ENCODE assay signal across 8 cellular contexts in the genomic region with DNA sequence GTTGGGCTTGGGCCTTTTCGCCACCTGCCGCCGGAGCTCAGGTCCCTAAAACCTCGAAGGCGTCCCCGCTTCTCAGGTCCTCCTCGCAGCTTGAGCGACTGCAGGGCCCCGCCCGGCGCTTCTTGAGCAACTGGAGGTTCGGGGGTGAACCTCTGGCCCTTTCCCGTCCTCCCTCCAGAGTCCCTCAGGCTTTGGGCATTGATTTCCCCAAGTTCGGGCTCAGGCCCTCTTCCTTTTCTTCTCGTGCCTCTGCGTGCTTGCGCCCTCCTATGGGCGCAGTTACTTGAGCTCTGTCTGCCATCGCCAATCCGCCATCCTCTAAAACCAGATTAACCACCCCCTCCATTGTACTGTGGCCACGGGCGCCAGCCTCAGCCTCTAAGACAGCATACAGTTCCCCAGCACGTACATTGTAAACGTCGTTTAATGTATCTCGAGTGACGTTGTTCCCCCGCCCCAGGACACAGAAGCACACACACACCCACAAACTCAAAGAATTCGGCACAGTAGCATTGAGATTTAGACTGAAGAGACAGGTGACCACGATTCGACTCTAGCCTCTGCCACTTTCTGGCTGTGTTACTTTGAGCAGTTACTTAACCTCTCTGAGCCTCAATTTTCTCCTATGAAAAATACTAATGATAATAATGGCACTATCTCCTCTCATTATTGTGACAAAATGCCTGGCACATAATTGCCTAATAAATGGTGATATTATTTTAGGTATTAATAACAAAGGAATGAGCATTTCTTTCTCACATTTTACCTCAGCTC. TPM values are rescaled to one million over a fixed set of nuclear protein-coding genes. Genes with fewer than 3 reads are reported as not detected.
DNase-seq lines count a peak whose midpoint lies in the region; TF ChIP-seq lines count a peak whose summit lies in the region.

No MANE protein-coding gene starts in this region.

- H3K27me3 ChIP-seq in MM.1S (replicated peaks; ENCODE audit: insufficient read depth, low read length), result no peaks in the 10 kb centered on the region

- no peaks in the 10 kb centered on the region for H3K9me2 ChIP-seq in MM.1S (replicated peaks; ENCODE audit: insufficient read depth, low read length)

- CTCF ChIA-PET in MCF 10A (lab: Yijun Ruan, JAX), result interaction anchor here (0.6 to 9.5 kb wide), 19 partner anchors 11 to 548 kb away, joined by 3 to 187 read pairs (median 4); partner anchors contain the start of gene MYOG

- peaks cover 30% of the 10 kb centered on the region for H3K4me1 Mint-ChIP-seq in MCF 10A (ENCODE audit: insufficient read depth, unreplicated experiment)

- DNase-seq in NCI-H1105 (lab: John Stamatoyannopoulos, UW), result peak; percentile 89
- no peak for DNase-seq in NCI-H1105 treated with DMSO at 0.1 percent for 48 hours (lab: John Stamatoyannopoulos, UW)
- DNase-seq in HCEC 1CT, result peak; percentile 55
- DNase-seq in MM.1S, result no peak
- DNase-seq in T-helper 2 cell, result peak; percentile 33 to 95 (median 74)
- peak; percentile 82 for DNase-seq in MCF 10A (ENCODE audit: unreplicated experiment)

- POLR2A ChIA-PET in MCF 10A (lab: Yijun Ruan, JAX), result interaction anchor here (0.6 to 9.5 kb wide), 19 partner anchors 9 to 843 kb away, joined by 3 to 238 read pairs (median 4); partner anchors contain the start of gene BTG2

- H4K20me1 ChIP-seq in MM.1S (ENCODE audit: insufficient read depth, low read length), result no peaks in the 10 kb centered on the region

- peaks cover 57% of the 10 kb centered on the region for H3F3A ChIP-seq in MM.1S (ENCODE audit: insufficient read depth, low read length)

- no peaks in the 10 kb centered on the region for H3K36me3 Mint-ChIP-seq in MCF 10A (ENCODE audit: insufficient read depth, unreplicated experiment)

- H3K9me3 Mint-ChIP-seq in MCF 10A (ENCODE audit: unreplicated experiment), result no peaks in the 10 kb centered on the region

- BruUV-seq in MCF 10A (replicated peaks; lab: Mats Ljungman, UMichigan), result no TSS peak

- peak overlapping the region; percentile 73 for H3K9ac ChIP-seq in MM.1S (ENCODE audit: low read length)

- peak overlapping the region; percentile 71 for H3K4me3 Mint-ChIP-seq in MCF 10A (ENCODE audit: unreplicated experiment)

- peaks cover 22% of the 10 kb centered on the region for H3K79me2 ChIP-seq in MM.1S (ENCODE audit: low read length)

- H3K4me2 ChIP-seq in MM.1S (ENCODE audit: low read depth, low read length), result peak overlapping the region; percentile 85

- peak overlapping the region; percentile 91 for H3K27ac ChIP-seq in MM.1S (ENCODE audit: low read length)
- peak overlapping the region; percentile 75 to 98 (median 92) for H3K27ac ChIP-seq in skin epidermis

- no peaks in the 10 kb centered on the region for H3K9me3 ChIP-seq in MM.1S (replicated peaks; ENCODE audit: insufficient read depth, low read length)
- no peaks in the 10 kb centered on the region for H3K9me3 ChIP-seq in iPS-18c (ENCODE audit: control insufficient read depth, insufficient read depth, low read length)

- intact Hi-C loops in MCF 10A (cut with micrococcal nuclease), result loop anchor here (1.0 to 5.0 kb wide), 3 partner anchors 21 to 291 kb away; no protein-coding TSS in a partner anchor

- TF ChIP-seq CTCF in MM.1S (IDR thresholded peaks at IDR 0.05; ENCODE audit: low read length) (peak; percentile 58), MCF 10A (IDR thresholded peaks at IDR 0.05; ENCODE audit: unreplicated experiment) (peak; percentile 62)

- H3K4me1 ChIP-seq in MM.1S (ENCODE audit: low read length), result peaks cover 61% of the 10 kb centered on the region

- peaks cover 13% of the 10 kb centered on the region for H3K27me3 Mint-ChIP-seq in MCF 10A (ENCODE audit: insufficient read depth, unreplicated experiment)

- peak overlapping the region; percentile 36 for H2AFZ ChIP-seq in MM.1S (ENCODE audit: low read length)

- H3K36me3 ChIP-seq in MM.1S (replicated peaks; ENCODE audit: insufficient read depth, low read length), result no peaks in the 10 kb centered on the region

- H3K4me3 ChIP-seq in MM.1S (ENCODE audit: low read length), result peak overlapping the region; percentile 52
- peak overlapping the region; percentile 53 for H3K4me3 ChIP-seq in iPS-18c (ENCODE audit: insufficient read depth, low read depth, low read length)
- H3K4me3 ChIP-seq in skin epidermis, result peak overlapping the region; percentile 18 to 46 (median 37)

- H3K27ac Mint-ChIP-seq in MCF 10A (ENCODE audit: low read depth, unreplicated experiment), result peak overlapping the region; percentile 57

RNA-seq across cellular contexts. Expression of gene BTG2, which starts 22.6 kb away (rescaled TPM):
- total RNA-seq in MCF 10A (2022), result 39.8 and 44.4 TPM in 2 replicates

RNA-seq across cellular contexts. Expression of gene FMOD, which starts 23.1 kb away (rescaled TPM):
- total RNA-seq in MCF 10A (2022), result not detected in 2 replicates

Comparison
In these comparisons a context has a peak if more than half of its experiments do, and no peak if none do; other contexts are left out.
1. DNase-seq: peak in NCI-H1105 (single experiment), HCEC 1CT (single experiment), T-helper 2 cell (5 of 5) and MCF 10A (single experiment); none in NCI-H1105 treated with DMSO at 0.1 percent for 48 hours (single experiment) and MM.1S (single experiment).
2. Peak in every context shown above with its lines, with median percentiles within 50 percentile points of each other: H3K4me3 ChIP-seq.